In genomic region chr1:87826639-87827345, GRCh38 we compare ENCODE assay signal across 9 cellular contexts.
DNase-seq lines count a peak whose midpoint lies in the region; ATAC-seq and TF ChIP-seq lines count a peak whose summit lies in the region.
"Had no signal": no experiment of that assay in that cellular context is flagged by ENCODE, and none has a peak within 500 bp of the region (broad histone marks: within the 10 kb centered on the region; RNA-seq: fewer than 3 reads in every experiment).

No MANE protein-coding gene starts in this region.

- DNase-seq in NB4 (ENCODE audit: low read depth): peak; percentile 62
- peak; percentile 30 for DNase-seq in dermis blood vessel endothelial cell
- DNase-seq in pons (ENCODE audit: low spot score): peak; percentile 66
- DNase-seq in NCI-H146 (lab: John Stamatoyannopoulos, UW): no peak
- no peak for DNase-seq in activated CD8-positive, alpha-beta memory T cell treated with anti-CD3 and anti-CD28 coated beads, Interleukin-2, amount 10 ng/mL, durations not matched to agents 7 days and 5 days
- DNase-seq in PC-3: no peak

- POLR2A ChIA-PET in PC-3 (lab: Charles Lee; ENCODE audit: unreplicated experiment): no interaction called here

- H3K36me3 Mint-ChIP-seq in activated CD8-positive, alpha-beta memory T cell treated with anti-CD3 and anti-CD28 coated beads, Interleukin-2, amount 10 ng/mL, durations not matched to agents 7 days and 5 days: no peaks in the 10 kb centered on the region

- H3F3A ChIP-seq in PC-3 (ENCODE audit: low read length, unreplicated experiment): no peaks in the 10 kb centered on the region

- H3K4me3 ChIP-seq in NB4 (ENCODE audit: low read depth, low read length) (no peak overlapping the region), PC-3 (ENCODE audit: low read length) (no peak overlapping the region)

- H3K9me3 Mint-ChIP-seq in activated CD8-positive, alpha-beta memory T cell treated with anti-CD3 and anti-CD28 coated beads, Interleukin-2, amount 10 ng/mL, durations not matched to agents 7 days and 5 days (ENCODE audit: low read depth): no peaks in the 10 kb centered on the region

- H3K4me1 ChIP-seq in PC-3 (ENCODE audit: insufficient read depth, low read length): no peaks in the 10 kb centered on the region

- H3K27ac ChIP-seq in PC-3 (ENCODE audit: low read length): no peak overlapping the region

- no peak for TF ChIP-seq POLR2A in NB4 (IDR thresholded peaks at IDR 0.05; ENCODE audit: extremely low read depth, insufficient read length)

- no peak overlapping the region for H3K4me2 ChIP-seq in PC-3 (ENCODE audit: low read length)

- no peaks in the 10 kb centered on the region for H3K36me3 ChIP-seq in PC-3 (ENCODE audit: low read depth, low read length)

- no peak for TF ChIP-seq CTCF in NB4 (IDR thresholded peaks at IDR 0.05; ENCODE audit: low read depth, low read length)
- no peak for TF ChIP-seq CTCF in PC-3 (conservative IDR thresholded peaks at IDR 0.05; ENCODE audit: low read depth, low read length)

- BruUV-seq in PC-3 (replicated peaks; lab: Mats Ljungman, UMichigan): no TSS peak

- H3K4me1 Mint-ChIP-seq in activated CD8-positive, alpha-beta memory T cell treated with anti-CD3 and anti-CD28 coated beads, Interleukin-2, amount 10 ng/mL, durations not matched to agents 7 days and 5 days: no peaks in the 10 kb centered on the region

- no peak overlapping the region for H3K27ac Mint-ChIP-seq in activated CD8-positive, alpha-beta memory T cell treated with anti-CD3 and anti-CD28 coated beads, Interleukin-2, amount 10 ng/mL, durations not matched to agents 7 days and 5 days

- no peak overlapping the region for H3K9ac ChIP-seq in PC-3 (ENCODE audit: low read length)

- ATAC-seq in GM18508 (IDR thresholded peaks at IDR 0.05; ENCODE audit: insufficient read depth, unreplicated experiment) (peak; percentile 90), HG02610 (IDR thresholded peaks at IDR 0.05; ENCODE audit: unreplicated experiment) (peak; percentile 97), PC-3 (no peak)
- ATAC-seq in activated CD8-positive, alpha-beta memory T cell treated with anti-CD3 and anti-CD28 coated beads, Interleukin-2, amount 10 ng/mL, durations not matched to agents 7 days and 5 days: no peak
- ATAC-seq: Panc1 had no signal

- H2AFZ ChIP-seq in PC-3 (ENCODE audit: low read length): no peak overlapping the region

- no peaks in the 10 kb centered on the region for H3K79me2 ChIP-seq in PC-3 (ENCODE audit: low read length)

- H3K4me3 Mint-ChIP-seq in activated CD8-positive, alpha-beta memory T cell treated with anti-CD3 and anti-CD28 coated beads, Interleukin-2, amount 10 ng/mL, durations not matched to agents 7 days and 5 days: no peak overlapping the region

- H4K20me1 ChIP-seq in PC-3 (ENCODE audit: low read length): no peaks in the 10 kb centered on the region

- H3K9me2 ChIP-seq in PC-3 (replicated peaks; ENCODE audit: low read length): no peaks in the 10 kb centered on the region

- H3K9me3 ChIP-seq in PC-3 (ENCODE audit: low read length): no peaks in the 10 kb centered on the region

- intact Hi-C loops in PC-3 (cut with micrococcal nuclease): no loop called here

- no peaks in the 10 kb centered on the region for H3K27me3 Mint-ChIP-seq in activated CD8-positive, alpha-beta memory T cell treated with anti-CD3 and anti-CD28 coated beads, Interleukin-2, amount 10 ng/mL, durations not matched to agents 7 days and 5 days

- CTCF ChIA-PET in activated CD8-positive, alpha-beta memory T cell treated with anti-CD3 and anti-CD28 coated beads, Interleukin-2, amount 10 ng/mL, durations not matched to agents 7 days and 5 days (lab: Charles Lee): no interaction called here
- CTCF ChIA-PET in PC-3 (lab: Charles Lee): no interaction called here

- no peaks in the 10 kb centered on the region for H3K27me3 ChIP-seq in PC-3 (ENCODE audit: low read length)

Comparison
In these comparisons a context has a peak if more than half of its experiments do, and no peak if none do; other contexts are left out.
1. ATAC-seq: peak in GM18508 (single experiment) and HG02610 (single experiment); none in activated CD8-positive, alpha-beta memory T cell treated with anti-CD3 and anti-CD28 coated beads, Interleukin-2, amount 10 ng/mL, durations not matched to agents 7 days and 5 days (single experiment) and PC-3 (single experiment).
2. DNase-seq: peak in NB4 (single experiment), dermis blood vessel endothelial cell (single experiment) and pons (single experiment); none in NCI-H146 (single experiment), activated CD8-positive, alpha-beta memory T cell treated with anti-CD3 and anti-CD28 coated beads, Interleukin-2, amount 10 ng/mL, durations not matched to agents 7 days and 5 days (single experiment) and PC-3 (single experiment).